18 cellular contexts compared by ENCODE assay signal in the genomic region with DNA sequence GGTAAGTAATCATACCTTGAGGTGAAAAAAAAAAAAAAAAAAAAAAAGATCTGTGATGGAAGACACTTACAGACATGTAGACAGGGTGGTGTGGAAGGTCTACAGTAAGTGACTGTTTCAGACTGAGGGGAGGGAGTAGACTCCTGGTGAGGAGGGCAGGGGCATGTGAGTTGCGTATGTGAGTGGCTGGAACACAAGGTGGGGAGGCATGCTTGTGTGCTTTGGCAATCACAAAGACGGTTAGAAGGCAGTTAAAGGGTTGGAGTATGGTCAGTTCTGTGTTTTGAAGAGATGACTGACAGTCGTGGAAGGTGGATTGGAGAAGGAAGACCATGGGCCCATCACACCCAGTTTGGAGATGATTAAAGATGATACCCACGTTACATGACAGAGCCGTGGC.
"Had no signal": no experiment of that assay in that cellular context is flagged by ENCODE, and none has a peak within 500 bp of the region (broad histone marks: within the 10 kb centered on the region; RNA-seq: fewer than 3 reads in every experiment).

No MANE protein-coding gene starts in this region.

- H3K9me3 Mint-ChIP-seq: mesothelial cell of epicardium; natural killer cell treated with Interleukin-12 subunit alpha and Interleukin-12 subunit beta and Interleukin-15 and Interleukin-18, amount 100 ng/mL, for 72 hours; stimulated activated naive CD8-positive, alpha-beta T cell treated with anti-CD3 and anti-CD28 coated beads, Interleukin-15, Interleukin-2, amounts not matched to agents 100 ng/mL and 50 ng/mL, for 24 hours had no signal

- H3K27me3 Mint-ChIP-seq: natural killer cell treated with Interleukin-12 subunit alpha and Interleukin-12 subunit beta and Interleukin-15 and Interleukin-18, amount 100 ng/mL, for 72 hours; progenitor cell of endocrine pancreas; stimulated activated naive CD8-positive, alpha-beta T cell treated with anti-CD3 and anti-CD28 coated beads, Interleukin-15, Interleukin-2, amounts not matched to agents 100 ng/mL and 50 ng/mL, for 24 hours had no signal

- H3K4me3 Mint-ChIP-seq: mesothelial cell of epicardium; natural killer cell treated with Interleukin-12 subunit alpha and Interleukin-12 subunit beta and Interleukin-15 and Interleukin-18, amount 100 ng/mL, for 72 hours; neural progenitor cell; stimulated activated naive CD8-positive, alpha-beta T cell treated with anti-CD3 and anti-CD28 coated beads, Interleukin-15, Interleukin-2, amounts not matched to agents 100 ng/mL and 50 ng/mL, for 24 hours had no signal

- H3K27ac Mint-ChIP-seq: mesothelial cell of epicardium; natural killer cell treated with Interleukin-12 subunit alpha and Interleukin-12 subunit beta and Interleukin-15 and Interleukin-18, amount 100 ng/mL, for 72 hours; neural progenitor cell; progenitor cell of endocrine pancreas; stimulated activated naive CD8-positive, alpha-beta T cell treated with anti-CD3 and anti-CD28 coated beads, Interleukin-15, Interleukin-2, amounts not matched to agents 100 ng/mL and 50 ng/mL, for 24 hours had no signal

- H3K36me3 Mint-ChIP-seq: natural killer cell treated with Interleukin-12 subunit alpha and Interleukin-12 subunit beta and Interleukin-15 and Interleukin-18, amount 100 ng/mL, for 72 hours had no signal

- ATAC-seq: esophagus mucosa; heart right ventricle; natural killer cell treated with Interleukin-12 subunit alpha and Interleukin-12 subunit beta and Interleukin-15 and Interleukin-18, amount 100 ng/mL, for 72 hours; right cardiac atrium; upper lobe of right lung had no signal

- DNase-seq: effector memory CD4-positive, alpha-beta T cell; heart right ventricle; hypothalamus; islet precursor cell; mammary epithelial cell; occipital lobe; pancreas; right cardiac atrium; stimulated activated CD4-positive, alpha-beta T cell treated with anti-CD3 and anti-CD28 coated beads, Interleukin-12 subunit alpha, Interleukin-12 subunit beta, amount 100 ng/mL, for 4 hours; stimulated activated CD4-positive, alpha-beta T cell treated with anti-CD3 and anti-CD28 coated beads, Interleukin-2, amount 100 ng/mL, for 48 hours; testis; upper lobe of right lung had no signal
